22 cellular contexts compared by ENCODE assay signal in the genomic region with DNA sequence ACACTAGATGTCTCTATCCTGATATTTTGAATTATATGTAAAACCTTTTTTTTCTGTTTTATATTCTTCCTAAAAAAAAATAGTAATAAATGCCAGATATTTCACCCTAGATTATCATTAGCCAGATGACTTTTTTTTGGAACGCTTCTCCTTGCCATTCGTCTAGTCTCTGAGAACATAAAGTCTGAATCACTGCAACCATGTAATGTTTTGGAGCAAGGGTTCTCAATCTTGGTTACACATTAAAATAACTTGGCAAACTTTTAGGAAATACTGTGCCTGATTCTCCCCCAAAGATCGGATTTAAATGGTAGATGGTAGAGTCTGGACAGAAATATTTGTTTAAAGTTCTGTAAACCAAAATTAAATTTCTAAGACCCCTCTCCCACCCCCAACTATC. TPM values are rescaled to one million over a fixed set of nuclear protein-coding genes. Genes with fewer than 3 reads are reported as not detected.
"Had no signal": no experiment of that assay in that cellular context is flagged by ENCODE, and none has a peak within 500 bp of the region (broad histone marks: within the 10 kb centered on the region; RNA-seq: fewer than 3 reads in every experiment).

No MANE protein-coding gene starts in this region.

- ATAC-seq: T-cell had no signal

- H3K4me1 ChIP-seq: SJSA1 had no signal

- H3K36me3 ChIP-seq: MG63, SJSA1 had no signal

- H3K27ac ChIP-seq: SJSA1, SK-N-MC had no signal

- DNase-seq: KBM-7, MG63, NCI-H1092, NCI-H1105 treated with DMSO at 0.1 percent for 48 hours, NCI-H1436, NCI-H187, NCI-H2081 treated with DMSO at 0.1 percent for 48 hours, NCI-H2171, NCI-H226, NCI-H446, NCI-H510A, NCI-H524 treated with DMSO at 0.1 percent for 48 hours, NCI-H774, Right ventricle myocardium superior, RPMI8226, SIG-M5, SW 1271, T-cell had no signal

- H3K4me3 Mint-ChIP-seq: IgD-negative memory B cell, T-cell had no signal

- H3K27me3 ChIP-seq: MG63, SJSA1 had no signal

- H3K4me1 Mint-ChIP-seq: T-cell had no signal

- H3K27ac Mint-ChIP-seq: IgD-negative memory B cell, T-cell had no signal

- H3K27me3 Mint-ChIP-seq: IgD-negative memory B cell had no signal

- H3K36me3 Mint-ChIP-seq: T-cell had no signal

- H3K9me3 ChIP-seq: MG63, SJSA1 had no signal

- H3K4me3 ChIP-seq: MG63, SJSA1, SK-N-MC had no signal

RNA-seq across cellular contexts. Expression of gene SLC25A52, which starts 21.0 kb away (rescaled TPM):
- total RNA-seq: HT1080, Right ventricle myocardium superior, SJSA1, T-cell had no signal
- polyA plus RNA-seq: IgD-negative memory B cell had no signal

RNA-seq across cellular contexts. Expression of gene B4GALT6, which starts 55.3 kb away (rescaled TPM):
- polyA plus RNA-seq: IgD-negative memory B cell had no signal
